8 cellular contexts compared by ENCODE assay signal in the genomic region with DNA sequence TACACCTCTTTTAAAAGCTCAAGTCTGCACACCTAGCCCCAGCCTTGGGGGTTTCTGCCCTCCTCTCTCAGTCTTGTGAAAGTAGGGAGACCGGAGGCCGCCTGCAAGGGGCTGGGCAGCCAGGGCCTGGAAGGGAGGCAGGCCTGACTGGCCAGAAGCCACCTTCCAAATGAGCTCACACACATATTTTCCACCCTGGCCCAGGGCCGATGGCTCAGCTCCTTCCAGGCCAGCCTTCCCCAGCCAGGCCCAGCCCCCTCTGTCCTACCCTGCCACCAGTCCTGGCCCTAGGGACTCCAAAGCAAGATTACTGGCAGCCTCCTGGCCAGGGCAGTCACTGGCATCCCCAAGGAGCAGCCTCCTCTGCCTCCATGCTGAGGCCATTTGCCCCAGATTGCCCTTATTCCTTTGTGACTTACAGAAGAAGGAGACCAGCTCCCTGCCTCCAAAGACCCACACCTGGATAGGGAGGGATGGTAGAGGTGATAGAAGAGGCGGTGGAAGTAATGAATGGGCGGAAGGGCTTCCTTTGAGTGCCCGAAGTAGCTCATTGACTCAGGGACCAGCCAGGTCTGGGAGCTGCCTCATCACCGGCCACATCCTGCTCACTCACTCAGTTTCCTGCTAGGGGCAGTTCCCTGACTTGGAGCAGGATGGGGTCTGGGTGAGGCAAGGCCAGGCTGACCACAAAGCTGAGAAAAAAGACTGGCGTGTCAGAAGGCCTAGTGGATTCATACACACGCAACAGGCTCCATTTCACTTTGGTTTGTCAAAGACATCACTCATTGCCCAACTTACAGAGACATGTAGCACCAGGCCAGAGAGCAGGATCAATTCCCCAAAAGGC. TPM values are rescaled to one million over a fixed set of nuclear protein-coding genes. Genes with fewer than 3 reads are reported as not detected.
A peak's percentile ranks its signal among the peaks of the same experiment; 100 is the strongest.
DNase-seq lines count a peak whose midpoint lies in the region; ATAC-seq and TF ChIP-seq lines count a peak whose summit lies in the region.

No MANE protein-coding gene starts in this region.

- H3K27ac Mint-ChIP-seq in nephron = peak overlapping the region; percentile 41 to 99 (median 96)

- no peak for TF ChIP-seq CTCF in GM12865 (IDR thresholded peaks at IDR 0.05; ENCODE audit: insufficient read depth, low read depth, low read length, missing control alignments)
- TF ChIP-seq CTCF in SK-N-SH (IDR thresholded peaks at IDR 0.05) = no peak
- no peak for TF ChIP-seq CTCF in nephron (IDR thresholded peaks at IDR 0.05; ENCODE audit: unreplicated experiment in 3 of 3)

- peak overlapping the region in 2 of 3 experiments; percentile 59 to 65 for H3K4me3 Mint-ChIP-seq in nephron

- TF ChIP-seq EP300 in SK-N-SH (IDR thresholded peaks at IDR 0.05; ENCODE audit: borderline replicate concordance in 1 of 2, low read depth in 1 of 2, low read length in 1 of 2) = no peak; a peak in 1 of 4 replicates

- POLR2A ChIA-PET in SK-N-SH (lab: Yijun Ruan, JAX) = interaction anchor here (1.1 to 1.4 kb wide), 2 partner anchors 28 to 48 kb away, joined by 3 to 4 read pairs; no protein-coding TSS in a partner anchor

- peaks cover 31 to 36% of the 10 kb centered on the region in 2 experiments for H3K4me1 ChIP-seq in SK-N-SH (ENCODE audit: control insufficient read depth in 1 of 2, insufficient read depth in 2 of 2, low read depth in 1 of 2, low read length in 1 of 2)

- peak overlapping the region; percentile 60 for H3K4me2 ChIP-seq in SK-N-SH

- CTCF ChIA-PET in SK-N-SH (lab: Yijun Ruan, JAX) = interaction anchor here (0.6 to 18.5 kb wide), 14 partner anchors 12 to 302 kb away, joined by 3 to 472 read pairs (median 5); a partner anchor contains a TSS

- peak overlapping the region; percentile 77 for H3K9ac ChIP-seq in SK-N-SH

- no peak for TF ChIP-seq RAD21 in SK-N-SH (IDR thresholded peaks at IDR 0.05; ENCODE audit: low read length)

- 31% methylated on average over 6 of the region's 9 CpGs for WGBS in SK-N-SH (ENCODE audit: low lambda C conversion rate)

- peak overlapping the region in 1 of 2 experiments; percentile 90; a peak in 3 of 4 replicates for H3K27ac ChIP-seq in SK-N-SH (ENCODE audit: low read depth in 2 of 2, low read length in 1 of 2)

- H3F3A ChIP-seq in SK-N-SH (replicated peaks; ENCODE audit: insufficient read depth) = peaks cover 18% of the 10 kb centered on the region

- H3K4me3 ChIP-seq in GM12865 (ENCODE audit: low read depth, low read length) (no peak overlapping the region), SK-N-SH (ENCODE audit: low read depth in 2 of 2, low read length in 1 of 2) (no peak overlapping the region)

- no peaks in the 10 kb centered on the region for H3K79me2 ChIP-seq in SK-N-SH (ENCODE audit: insufficient read depth)

- H3K36me3 Mint-ChIP-seq in nephron (ENCODE audit: low read depth) = peaks cover 7% of the 10 kb centered on the region

- peaks cover under 1% of the 10 kb centered on the region for H3K9me3 Mint-ChIP-seq in nephron

- no peaks in the 10 kb centered on the region for H3K36me3 ChIP-seq in SK-N-SH (replicated peaks in 1 of 2; ENCODE audit: control insufficient read depth in 1 of 2, insufficient read depth in 2 of 2, low read length in 1 of 2)

- peaks cover 51% of the 10 kb centered on the region for H3K4me1 Mint-ChIP-seq in nephron

- peak overlapping the region; percentile 88 for H2AFZ ChIP-seq in SK-N-SH (ENCODE audit: low read depth)

- DNase-seq in GM12865 (ENCODE audit: low read depth) = peak; percentile 32
- no peak for DNase-seq in SK-N-SH
- no peak for DNase-seq in activated CD4-positive, CD25-positive, alpha-beta regulatory T cell treated with anti-CD3 and anti-CD28 coated beads, Interleukin-2, amount 50 U/mL, for 72 hours

- no peaks in the 10 kb centered on the region for H3K9me3 ChIP-seq in SK-N-SH

- no peaks in the 10 kb centered on the region for H3K9me2 ChIP-seq in SK-N-SH

- ATAC-seq in esophagus mucosa = peak; percentile 36
- no peak for ATAC-seq in HG03378 (IDR thresholded peaks at IDR 0.05; ENCODE audit: unreplicated experiment)
- ATAC-seq in GM18519 (IDR thresholded peaks at IDR 0.05; ENCODE audit: low FRiP score, unreplicated experiment) = no peak
- no peak for ATAC-seq in HG03565 (IDR thresholded peaks at IDR 0.05; ENCODE audit: unreplicated experiment)

- H3K27me3 Mint-ChIP-seq in nephron (ENCODE audit: low read depth) = no peaks in the 10 kb centered on the region

- no peaks in the 10 kb centered on the region for H4K20me1 ChIP-seq in SK-N-SH (ENCODE audit: insufficient read depth)

- H3K27me3 ChIP-seq in SK-N-SH (ENCODE audit: insufficient read depth) = no peaks in the 10 kb centered on the region

TF ChIP-seq in SK-N-SH, 30 proteins besides CTCF, POLR2A, EP300 and RAD21:
- TF ChIP-seq, protein P1, sequence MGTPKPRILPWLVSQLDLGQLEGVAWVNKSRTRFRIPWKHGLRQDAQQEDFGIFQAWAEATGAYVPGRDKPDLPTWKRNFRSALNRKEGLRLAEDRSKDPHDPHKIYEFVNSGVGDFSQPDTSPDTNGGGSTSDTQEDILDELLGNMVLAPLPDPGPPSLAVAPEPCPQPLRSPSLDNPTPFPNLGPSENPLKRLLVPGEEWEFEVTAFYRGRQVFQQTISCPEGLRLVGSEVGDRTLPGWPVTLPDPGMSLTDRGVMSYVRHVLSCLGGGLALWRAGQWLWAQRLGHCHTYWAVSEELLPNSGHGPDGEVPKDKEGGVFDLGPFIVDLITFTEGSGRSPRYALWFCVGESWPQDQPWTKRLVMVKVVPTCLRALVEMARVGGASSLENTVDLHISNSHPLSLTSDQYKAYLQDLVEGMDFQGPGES (IDR thresholded peaks at IDR 0.05; ENCODE audit: low read depth, low read length) = no peak
- TF ChIP-seq JUND (IDR thresholded peaks at IDR 0.05) (no peak), RCOR1 (IDR thresholded peaks at IDR 0.05; ENCODE audit: low read length) (no peak), GABPA (IDR thresholded peaks at IDR 0.05; ENCODE audit: low read depth) (no peak), RXRA (IDR thresholded peaks at IDR 0.05; ENCODE audit: borderline replicate concordance, low read depth) (no peak), NRF1 (IDR thresholded peaks at IDR 0.05; ENCODE audit: low read depth, low read length) (no peak), SMC3 (IDR thresholded peaks at IDR 0.05; ENCODE audit: low read depth, low read length) (no peak), TEAD4 (IDR thresholded peaks at IDR 0.05; ENCODE audit: borderline replicate concordance, insufficient read depth) (no peak), NFIC (IDR thresholded peaks at IDR 0.05; ENCODE audit: borderline replicate concordance) (peak; percentile 19; the same call in 1 of the 2 replicates), EZH2phosphoT487 (IDR thresholded peaks at IDR 0.05; ENCODE audit: borderline replicate concordance, low read depth) (no peak), TCF12 (IDR thresholded peaks at IDR 0.05) (peak; percentile 21; the same call in 1 of the 2 replicates), CHD2 (IDR thresholded peaks at IDR 0.05; ENCODE audit: low read length, partially characterized antibody) (no peak), MXI1 (IDR thresholded peaks at IDR 0.05; ENCODE audit: low read depth, low read length) (no peak), GATA2 (CRISPR knock-in tag; IDR thresholded peaks at IDR 0.05) (no peak), ELF1 (IDR thresholded peaks at IDR 0.05) (no peak), FOXM1 (IDR thresholded peaks at IDR 0.05; ENCODE audit: low read depth) (no peak), FOXJ3 (CRISPR knock-in tag; IDR thresholded peaks at IDR 0.05) (no peak)
- TF ChIP-seq, protein P2, sequence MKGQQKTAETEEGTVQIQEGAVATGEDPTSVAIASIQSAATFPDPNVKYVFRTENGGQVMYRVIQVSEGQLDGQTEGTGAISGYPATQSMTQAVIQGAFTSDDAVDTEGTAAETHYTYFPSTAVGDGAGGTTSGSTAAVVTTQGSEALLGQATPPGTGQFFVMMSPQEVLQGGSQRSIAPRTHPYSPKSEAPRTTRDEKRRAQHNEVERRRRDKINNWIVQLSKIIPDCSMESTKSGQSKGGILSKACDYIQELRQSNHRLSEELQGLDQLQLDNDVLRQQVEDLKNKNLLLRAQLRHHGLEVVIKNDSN (IDR thresholded peaks at IDR 0.05; ENCODE audit: borderline replicate concordance, low read depth) = no peak
- TF ChIP-seq, protein P3, sequence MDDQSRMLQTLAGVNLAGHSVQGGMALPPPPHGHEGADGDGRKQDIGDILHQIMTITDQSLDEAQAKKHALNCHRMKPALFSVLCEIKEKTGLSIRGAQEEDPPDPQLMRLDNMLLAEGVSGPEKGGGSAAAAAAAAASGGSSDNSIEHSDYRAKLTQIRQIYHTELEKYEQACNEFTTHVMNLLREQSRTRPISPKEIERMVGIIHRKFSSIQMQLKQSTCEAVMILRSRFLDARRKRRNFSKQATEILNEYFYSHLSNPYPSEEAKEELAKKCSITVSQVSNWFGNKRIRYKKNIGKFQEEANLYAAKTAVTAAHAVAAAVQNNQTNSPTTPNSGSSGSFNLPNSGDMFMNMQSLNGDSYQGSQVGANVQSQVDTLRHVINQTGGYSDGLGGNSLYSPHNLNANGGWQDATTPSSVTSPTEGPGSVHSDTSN (IDR thresholded peaks at IDR 0.05) = peak; percentile 48; the same call in 1 of the 2 replicates

RNA-seq across cellular contexts. Expression of a gene that starts 14.8 kb away (rescaled TPM):
- 139 and 142 TPM in 2 replicates for polyA plus RNA-seq in SK-N-SH (2012; rRNA removed)
- polyA plus RNA-seq in SK-N-SH (2012; cell fraction: cytosol; rRNA removed) = 63.7 and 87.9 TPM in 2 replicates
- 217 and 306 TPM in 2 replicates for polyA plus RNA-seq in SK-N-SH (2012; cell fraction: nucleus; rRNA removed)
- 109 TPM for total RNA-seq in esophagus mucosa

RNA-seq across cellular contexts. Expression of a gene that starts 20.4 kb away (rescaled TPM):
- 87.8 and 117 TPM in 2 replicates for polyA plus RNA-seq in SK-N-SH (2012; rRNA removed)
- polyA plus RNA-seq in SK-N-SH (2012; cell fraction: cytosol; rRNA removed) = 37.3 and 79.1 TPM in 2 replicates
- 78.8 and 101 TPM in 2 replicates for polyA plus RNA-seq in SK-N-SH (2012; cell fraction: nucleus; rRNA removed)
- 173 TPM for total RNA-seq in esophagus mucosa

RNA-seq across cellular contexts. Expression of a gene that starts 21.5 kb away (rescaled TPM):
- 80.8 and 116 TPM in 2 replicates for polyA plus RNA-seq in SK-N-SH (2012; rRNA removed)
- polyA plus RNA-seq in SK-N-SH (2012; cell fraction: cytosol; rRNA removed) = 80.2 and 80.7 TPM in 2 replicates
- polyA plus RNA-seq in SK-N-SH (2012; cell fraction: nucleus; rRNA removed) = 58.5 and 71.9 TPM in 2 replicates
- total RNA-seq in esophagus mucosa = 103 TPM

RNA-seq across cellular contexts. Expression of a gene that starts 31.9 kb away (rescaled TPM):
- polyA plus RNA-seq in SK-N-SH (2012; rRNA removed) = 0.26 and 0.36 TPM in 2 replicates
- 0.12 and 0.17 TPM in 2 replicates for polyA plus RNA-seq in SK-N-SH (2012; cell fraction: cytosol; rRNA removed)
- 1.2 TPM in 2 replicates for polyA plus RNA-seq in SK-N-SH (2012; cell fraction: nucleus; rRNA removed)
- total RNA-seq in esophagus mucosa = 0.32 TPM

RNA-seq across cellular contexts. Expression of a gene that starts 35.9 kb away (rescaled TPM):
- 0.19 and 0.30 TPM in 2 replicates for polyA plus RNA-seq in SK-N-SH (2012; rRNA removed)
- 0.08 and 0.30 TPM in 2 replicates for polyA plus RNA-seq in SK-N-SH (2012; cell fraction: cytosol; rRNA removed)
- 0.48 and 1.1 TPM in 2 replicates for polyA plus RNA-seq in SK-N-SH (2012; cell fraction: nucleus; rRNA removed)
- 1.4 TPM for total RNA-seq in esophagus mucosa
